In the genomic region with DNA sequence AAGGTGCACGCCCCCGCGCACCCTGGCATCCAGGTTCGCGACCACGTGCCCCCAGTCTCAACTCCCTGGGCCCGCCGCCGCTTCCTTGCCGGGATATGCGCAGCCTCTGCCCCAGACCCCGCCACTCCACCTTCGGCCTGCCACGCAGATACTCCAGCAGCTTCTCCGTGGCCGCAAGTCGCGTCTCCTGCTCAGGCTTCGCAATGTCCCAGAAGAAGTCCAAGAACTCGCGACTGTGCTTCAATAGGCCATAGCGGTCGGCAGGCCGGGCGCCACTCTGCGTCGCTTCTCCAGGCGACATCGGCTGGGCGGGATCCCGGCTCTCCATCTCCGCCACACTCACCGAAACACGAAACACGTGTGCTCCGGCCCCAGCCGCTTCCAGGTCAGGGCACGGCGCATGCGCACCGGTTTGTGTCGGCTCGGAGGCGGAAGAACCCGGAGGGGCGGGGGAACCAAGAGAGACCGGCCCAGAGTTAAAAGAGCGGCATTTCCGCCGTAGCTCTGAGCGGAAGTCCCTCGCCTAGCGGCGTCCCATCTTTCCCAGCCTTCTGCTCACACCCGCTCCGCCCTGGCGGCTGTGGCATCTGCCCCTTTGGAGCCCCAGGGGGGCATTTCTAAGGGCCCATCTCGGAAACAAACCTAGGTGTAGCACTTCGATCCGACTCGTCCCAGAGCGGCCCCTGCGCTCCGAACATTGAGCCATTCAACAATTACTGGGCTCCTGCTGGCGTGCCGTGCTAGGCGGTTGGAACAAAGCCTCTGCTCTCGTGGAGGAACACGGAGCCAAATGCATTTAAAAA, we compare ENCODE assay signal across 8 cellular contexts. TPM values are rescaled to one million over a fixed set of nuclear protein-coding genes. Genes with fewer than 3 reads are reported as not detected.
A peak's percentile ranks its signal among the peaks of the same experiment; 100 is the strongest.
DNase-seq lines count a peak whose midpoint lies in the region; ATAC-seq and TF ChIP-seq lines count a peak whose summit lies in the region.

A gene with protein sequence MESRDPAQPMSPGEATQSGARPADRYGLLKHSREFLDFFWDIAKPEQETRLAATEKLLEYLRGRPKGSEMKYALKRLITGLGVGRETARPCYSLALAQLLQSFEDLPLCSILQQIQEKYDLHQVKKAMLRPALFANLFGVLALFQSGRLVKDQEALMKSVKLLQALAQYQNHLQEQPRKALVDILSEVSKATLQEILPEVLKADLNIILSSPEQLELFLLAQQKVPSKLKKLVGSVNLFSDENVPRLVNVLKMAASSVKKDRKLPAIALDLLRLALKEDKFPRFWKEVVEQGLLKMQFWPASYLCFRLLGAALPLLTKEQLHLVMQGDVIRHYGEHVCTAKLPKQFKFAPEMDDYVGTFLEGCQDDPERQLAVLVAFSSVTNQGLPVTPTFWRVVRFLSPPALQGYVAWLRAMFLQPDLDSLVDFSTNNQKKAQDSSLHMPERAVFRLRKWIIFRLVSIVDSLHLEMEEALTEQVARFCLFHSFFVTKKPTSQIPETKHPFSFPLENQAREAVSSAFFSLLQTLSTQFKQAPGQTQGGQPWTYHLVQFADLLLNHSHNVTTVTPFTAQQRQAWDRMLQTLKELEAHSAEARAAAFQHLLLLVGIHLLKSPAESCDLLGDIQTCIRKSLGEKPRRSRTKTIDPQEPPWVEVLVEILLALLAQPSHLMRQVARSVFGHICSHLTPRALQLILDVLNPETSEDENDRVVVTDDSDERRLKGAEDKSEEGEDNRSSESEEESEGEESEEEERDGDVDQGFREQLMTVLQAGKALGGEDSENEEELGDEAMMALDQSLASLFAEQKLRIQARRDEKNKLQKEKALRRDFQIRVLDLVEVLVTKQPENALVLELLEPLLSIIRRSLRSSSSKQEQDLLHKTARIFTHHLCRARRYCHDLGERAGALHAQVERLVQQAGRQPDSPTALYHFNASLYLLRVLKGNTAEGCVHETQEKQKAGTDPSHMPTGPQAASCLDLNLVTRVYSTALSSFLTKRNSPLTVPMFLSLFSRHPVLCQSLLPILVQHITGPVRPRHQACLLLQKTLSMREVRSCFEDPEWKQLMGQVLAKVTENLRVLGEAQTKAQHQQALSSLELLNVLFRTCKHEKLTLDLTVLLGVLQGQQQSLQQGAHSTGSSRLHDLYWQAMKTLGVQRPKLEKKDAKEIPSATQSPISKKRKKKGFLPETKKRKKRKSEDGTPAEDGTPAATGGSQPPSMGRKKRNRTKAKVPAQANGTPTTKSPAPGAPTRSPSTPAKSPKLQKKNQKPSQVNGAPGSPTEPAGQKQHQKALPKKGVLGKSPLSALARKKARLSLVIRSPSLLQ (N-terminal part only) (minus strand): TSS at position 388 of the 803 bp plus-strand sequence. CDS start 60 bp downstream, at position 328.

- H3K4me3 ChIP-seq in KMS-11 (IDR thresholded peaks at IDR 0.05; ENCODE audit: insufficient read depth, low read depth, low read length), result no peak within 1 kb of the TSS
- H3K4me3 ChIP-seq in Peyer's patch, result peak within 1 kb of the TSS; percentile 69 to 83 (median 76)
- H3K4me3 ChIP-seq in esophagus muscularis mucosa, result peak within 1 kb of the TSS; percentile 67 to 91 (median 78)
- H3K4me3 ChIP-seq in muscle layer of duodenum (ENCODE audit: low read depth in 1 of 2, low read length in 2 of 2), result peak within 1 kb of the TSS; percentile 87 to 97

- H3K4me2 ChIP-seq in KMS-11, result peak within 1 kb of the TSS; percentile 94

- H3K27me3 ChIP-seq in KMS-11 (ENCODE audit: insufficient read depth, low read depth) (no peaks in the 10 kb centered on the region), Peyer's patch (no peaks in the 10 kb centered on the region), esophagus muscularis mucosa (no peaks in the 10 kb centered on the region), muscle layer of duodenum (ENCODE audit: low read depth, low read length) (no peaks in the 10 kb centered on the region)

- peak; percentile 66 to 72 for TF ChIP-seq POLR2A in Peyer's patch (IDR thresholded peaks at IDR 0.05)
- TF ChIP-seq POLR2A in esophagus muscularis mucosa (IDR thresholded peaks at IDR 0.05; ENCODE audit: low read depth), result no peak

- H4K20me1 ChIP-seq in KMS-11 (ENCODE audit: insufficient read depth), result no peaks in the 10 kb centered on the region

- H3K9me3 ChIP-seq in Peyer's patch (no peaks in the 10 kb centered on the region), esophagus muscularis mucosa (no peaks in the 10 kb centered on the region), muscle layer of duodenum (ENCODE audit: control insufficient read depth in 1 of 2, low read length in 2 of 2) (no peaks in the 10 kb centered on the region)

- H2AFZ ChIP-seq in KMS-11 (ENCODE audit: low read depth), result peak within 1 kb of the TSS; percentile 85

- DNase-seq in DMS79 (lab: John Stamatoyannopoulos, UW) (peak; percentile 92), Peyer's patch (peak; percentile 97 to 99 (median 98)), esophagus muscularis mucosa (ENCODE audit: extremely low spot score) (peak; percentile 99)
- DNase-seq in activated T-cell treated with anti-CD3 and anti-CD28 coated beads, Interleukin-2, amount 50 U/mL, for 48 hours, result peak; percentile 96 to 98
- peak; percentile 92 to 97 for DNase-seq in stimulated activated CD8-positive, alpha-beta memory T cell treated with anti-CD3 and anti-CD28 coated beads, Interleukin-7, amount 100 ng/mL, for 4 hours (ENCODE audit: low read depth in 2 of 2)

- under 1% methylated on average over 36 of the region's 69 CpGs for WGBS in esophagus muscularis mucosa

- peak; percentile 74 for ATAC-seq in GM21723 (IDR thresholded peaks at IDR 0.05; ENCODE audit: unreplicated experiment)

- H3K36me3 ChIP-seq in KMS-11 (ENCODE audit: insufficient read depth), result no peaks in the 10 kb centered on the region
- peaks cover 0 to 33% (median 0%) of the 10 kb centered on the region in 3 donors for H3K36me3 ChIP-seq in Peyer's patch
- H3K36me3 ChIP-seq in esophagus muscularis mucosa, result peaks cover 20 to 40% (median 37%) of the 10 kb centered on the region in 4 donors
- H3K36me3 ChIP-seq in muscle layer of duodenum (ENCODE audit: control insufficient read depth in 1 of 2, insufficient read depth in 2 of 2, low read length in 2 of 2), result peaks cover 26% of the 10 kb centered on the region in 2 donors

- intact Hi-C loops in esophagus muscularis mucosa (cut with DNase I), result loop anchor here (10.0 kb wide), 1 partner anchor 130 kb away; no protein-coding TSS in a partner anchor

- peaks cover 26% of the 10 kb centered on the region for H3K79me2 ChIP-seq in KMS-11 (ENCODE audit: insufficient read depth, low read depth)

- TF ChIP-seq CTCF in KMS-11 (conservative IDR thresholded peaks at IDR 0.05; ENCODE audit: low read depth, low read length), result no peak
- peak in 3 of 6 experiments; percentile 20 to 46 (median 33) for TF ChIP-seq CTCF in Peyer's patch (IDR thresholded peaks at IDR 0.05)
- peak; percentile 20 to 49 (median 35) for TF ChIP-seq CTCF in esophagus muscularis mucosa (IDR thresholded peaks at IDR 0.05)

- peaks cover 4% of the 10 kb centered on the region for H3K4me1 ChIP-seq in KMS-11 (ENCODE audit: low read depth, poor library complexity, severe bottlenecking)
- H3K4me1 ChIP-seq in Peyer's patch, result peaks cover 0 to 23% (median 8%) of the 10 kb centered on the region in 4 donors
- peaks cover 20 to 24% (median 23%) of the 10 kb centered on the region in 4 donors for H3K4me1 ChIP-seq in esophagus muscularis mucosa
- peaks cover 14 to 22% of the 10 kb centered on the region in 2 donors for H3K4me1 ChIP-seq in muscle layer of duodenum (ENCODE audit: control insufficient read depth in 1 of 2, insufficient read depth in 2 of 2, low read length in 2 of 2)

- H3K9ac ChIP-seq in KMS-11, result peak within 1 kb of the TSS; percentile 73

- no peak for TF ChIP-seq EP300 in esophagus muscularis mucosa (IDR thresholded peaks at IDR 0.05)

- peak within 1 kb of the TSS; percentile 42; the same call in 1 of the 2 replicates for H3K27ac ChIP-seq in KMS-11
- peak within 1 kb of the TSS; percentile 81 to 85 (median 82) for H3K27ac ChIP-seq in Peyer's patch
- peak within 1 kb of the TSS; percentile 74 to 87 (median 84) for H3K27ac ChIP-seq in esophagus muscularis mucosa (replicated peaks in 1 of 4)
- H3K27ac ChIP-seq in muscle layer of duodenum (ENCODE audit: low read length), result peak within 1 kb of the TSS; percentile 88

RNA-seq across cellular contexts. Expression of the gene that starts here (rescaled TPM):
- total RNA-seq in Peyer's patch (100 to 1,000 TPM in 2 of 4 donors, 10 to 100 TPM in 2; 27.1 to 244 (median 91.2) TPM), esophagus muscularis mucosa (10 to 100 TPM; 31.6 to 45.4 (median 36.1) TPM)
